1 cellular context compared by ENCODE assay signal in genomic region chr1:6624712-6625578, GRCh38.
TF ChIP-seq lines count a peak whose summit lies in the region.

THAP3 (plus strand) TSS chr1:6624868; CDS start chr1:6625219, 351 bp downstream.

TF ChIP-seq in GM23338, 12 proteins besides CTCF, POLR2A, EP300 and RAD21 (continued from another document):
- TF ChIP-seq REST (IDR thresholded peaks at IDR 0.05; ENCODE audit: unreplicated experiment) (no peak), ZNF462 (CRISPR knock-in tag; IDR thresholded peaks at IDR 0.05) (no peak), ZNF331 (CRISPR knock-in tag; IDR thresholded peaks at IDR 0.05; ENCODE audit: low read depth) (no peak), ZNF114 (CRISPR knock-in tag; IDR thresholded peaks at IDR 0.05) (no peak), ETS1 (IDR thresholded peaks at IDR 0.05) (0 out of 2 replicates have a peak, but pooled peaks have one; percentile 33), POLR2AphosphoS5 (IDR thresholded peaks at IDR 0.05; ENCODE audit: low read depth) (peak; percentile 61), CREB1 (CRISPR knock-in tag; IDR thresholded peaks at IDR 0.05; ENCODE audit: low read depth) (peak; percentile 90)
TF ChIP-seq in GM23338: peak in this region for 3.
